7 cellular contexts compared by ENCODE assay signal in the genomic region with DNA sequence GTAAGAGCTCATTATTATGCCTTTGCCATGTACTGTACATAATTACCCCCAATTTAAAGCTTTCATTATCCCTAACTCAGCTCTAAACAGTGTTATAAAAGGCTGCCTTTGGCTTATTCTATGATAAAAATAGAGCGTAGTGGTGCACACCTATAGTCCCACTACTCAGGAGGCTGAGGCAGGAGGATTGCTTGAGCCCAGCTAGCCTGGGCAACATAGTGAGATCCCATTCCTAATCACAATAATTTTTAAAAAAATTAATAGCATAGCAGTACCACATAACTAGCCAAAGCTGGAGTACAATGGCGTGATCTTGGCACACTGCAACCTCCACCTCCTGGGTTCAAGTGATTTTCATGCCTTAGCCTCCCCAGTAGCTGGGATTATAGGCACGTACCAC.
"Had no signal": no experiment of that assay in that cellular context is flagged by ENCODE, and none has a peak within 500 bp of the region (broad histone marks: within the 10 kb centered on the region; RNA-seq: fewer than 3 reads in every experiment).

No MANE protein-coding gene starts in this region.

- H3K36me3 Mint-ChIP-seq: IgD-negative memory B cell had no signal

- H3K27me3 Mint-ChIP-seq: IgD-negative memory B cell had no signal

- FAIRE-seq: HTR-8/SVneo had no signal

- H3K4me2 ChIP-seq: KMS-11 had no signal

- H3K27ac Mint-ChIP-seq: IgD-negative memory B cell had no signal

- H3K4me3 Mint-ChIP-seq: IgD-negative memory B cell had no signal

- H3K27ac ChIP-seq: HL-60, KMS-11 had no signal

- H3K9ac ChIP-seq: KMS-11 had no signal

- DNase-seq: IMR-90, KBM-7, KG1 had no signal

- H3K9me3 Mint-ChIP-seq: IgD-negative memory B cell had no signal
